Comparison of ENCODE assay signal across 1 cellular context in genomic region chrX:71953946-71954345, GRCh38.
TF ChIP-seq lines count a peak whose summit lies in the region.

No MANE protein-coding gene starts in this region.

TF ChIP-seq in GM23338, 12 proteins besides CTCF, POLR2A, EP300 and RAD21:
- TF ChIP-seq EZH2 (IDR thresholded peaks at IDR 0.05; ENCODE audit: low read depth, unreplicated experiment): no peak
- no peak for TF ChIP-seq EZH2phosphoT487 (IDR thresholded peaks at IDR 0.05; ENCODE audit: unreplicated experiment)
- no peak for TF ChIP-seq ETS1 (IDR thresholded peaks at IDR 0.05)
- no peak for TF ChIP-seq STAT1 (IDR thresholded peaks at IDR 0.05; ENCODE audit: unreplicated experiment)
- no peak for TF ChIP-seq ZNF331 (CRISPR knock-in tag; IDR thresholded peaks at IDR 0.05; ENCODE audit: low read depth)
